In genomic region chr4:84298023-84298718, GRCh38 we compare ENCODE assay signal across 23 cellular contexts.
"Had no signal": no experiment of that assay in that cellular context is flagged by ENCODE, and none has a peak within 500 bp of the region (broad histone marks: within the 10 kb centered on the region; RNA-seq: fewer than 3 reads in every experiment).

No MANE protein-coding gene starts in this region.

- H3K36me3 ChIP-seq: colonic mucosa, esophagus muscularis mucosa, left lung, stomach, suprapubic skin, tibial nerve had no signal

- ATAC-seq: activated T-cell treated with anti-CD3 and anti-CD28 coated beads, Interleukin-2, amount 50 U/mL, for 72 hours; effector memory CD8-positive, alpha-beta T cell; left lung; natural killer cell treated with Interleukin-12 subunit alpha and Interleukin-12 subunit beta and Interleukin-15 and Interleukin-18, amount 100 ng/mL, for 72 hours; sciatic nerve; stimulated activated memory B cell treated with anti-CD40 and anti-IgM and Interleukin-4, amounts not matched to agents 10 μg/mL and 1 μg/mL and 100 μg/mL, for 72 hours had no signal

- H3K9me3 ChIP-seq: colonic mucosa, esophagus muscularis mucosa, stomach, suprapubic skin had no signal

- DNase-seq: activated CD4-positive, alpha-beta memory T cell treated with anti-CD3 and anti-CD28 coated beads for 36 hours; activated CD4-positive, alpha-beta T cell treated with anti-CD3 and anti-CD28 coated beads for 4 hours; activated CD4-positive, CD25-positive, alpha-beta regulatory T cell; activated effector memory CD4-positive, alpha-beta T cell treated with anti-CD3 and anti-CD28 coated beads, Interleukin-2, amount 50 U/mL, for 16 hours; activated naive CD4-positive, alpha-beta T cell treated with anti-CD3 and anti-CD28 coated beads, Interleukin-2, amount 10 ng/mL, durations not matched to agents 7 days and 5 days; activated T-cell treated with anti-CD3 and anti-CD28 coated beads, Interleukin-2, amount 50 U/mL, for 72 hours; amygdala; colonic mucosa; dorsolateral prefrontal cortex; effector memory CD8-positive, alpha-beta T cell; hippocampal formation; kidney glomerular epithelial cell; left lung; occipital lobe; small intestine; stimulated activated CD4-positive, alpha-beta T cell treated with anti-CD3 and anti-CD28 coated beads, Interleukin-2, amount 100 ng/mL, for 24 hours; stomach had no signal

- H3K27me3 ChIP-seq: colonic mucosa, esophagus muscularis mucosa, left lung, stomach, suprapubic skin, tibial nerve had no signal

- H3K4me3 ChIP-seq: colonic mucosa, dorsolateral prefrontal cortex, esophagus muscularis mucosa, left lung, stomach, suprapubic skin, tibial nerve had no signal

- H3K27ac ChIP-seq: colonic mucosa, dorsolateral prefrontal cortex, esophagus muscularis mucosa, left lung, stomach, suprapubic skin, tibial nerve had no signal

- H3K4me1 ChIP-seq: colonic mucosa, esophagus muscularis mucosa, left lung, stomach, suprapubic skin, tibial nerve had no signal
